Comparison of ENCODE assay signal across 8 cellular contexts in genomic region chr4:127978930-127979329, GRCh38.
"Had no signal": no experiment of that assay in that cellular context is flagged by ENCODE, and none has a peak within 500 bp of the region (broad histone marks: within the 10 kb centered on the region; RNA-seq: fewer than 3 reads in every experiment).

No MANE protein-coding gene starts in this region.

- H3K4me3 ChIP-seq: GM23338 had no signal

- DNase-seq: H9, HCEC 1CT, IMR-90, KBM-7 had no signal

- H2AFZ ChIP-seq: GM23338 had no signal

- H3K27ac Mint-ChIP-seq: GM23338, H9 had no signal

- H3K4me2 ChIP-seq: GM23338 had no signal

- H3K4me1 Mint-ChIP-seq: GM23338, H9 had no signal

- H3K4me3 Mint-ChIP-seq: GM23338, H9 had no signal

- FAIRE-seq: H1, H54, HTR-8/SVneo had no signal

- ATAC-seq: GM23338 had no signal

- H3K9me3 Mint-ChIP-seq: GM23338 had no signal
